ENCODE assay signal across 8 cellular contexts in genomic region chr16:353404-354285, GRCh38. TPM values are rescaled to one million over a fixed set of nuclear protein-coding genes. Genes with fewer than 3 reads are reported as not detected.
DNase-seq lines count a peak whose midpoint lies in the region; ATAC-seq, FAIRE-seq and TF ChIP-seq lines count a peak whose summit lies in the region.

No MANE protein-coding gene starts in this region.

- peak overlapping the region; percentile 59 for H3K4me2 ChIP-seq in OCI-LY1 (ENCODE audit: low read length)

- DNase-seq in GM06990 (ENCODE audit: extremely low read depth, insufficient read length) (no peak), epithelial cell of proximal tubule (ENCODE audit: low read depth) (no peak), pancreas (peak in 5 of 6 donors; percentile 37 to 89 (median 62)), LoVo (ENCODE audit: low spot score) (no peak), caudate nucleus (lab: John Stamatoyannopoulos, UW) (no peak), COLO829 (ENCODE audit: low spot score) (no peak), NCI-H1694 (lab: John Stamatoyannopoulos, UW) (no peak)

- H3K4me1 ChIP-seq in OCI-LY1 (ENCODE audit: insufficient read depth, low read length, severe bottlenecking), result peaks cover 32% of the 10 kb centered on the region
- H3K4me1 ChIP-seq in pancreas, result peaks cover 0 to 6% (median 4%) of the 10 kb centered on the region in 3 donors

- no peak overlapping the region for H2AFZ ChIP-seq in OCI-LY1 (ENCODE audit: low read length)

- H3K27me3 ChIP-seq in GM06990 (replicated peaks; ENCODE audit: control insufficient read depth, insufficient read depth, low read length) (no peaks in the 10 kb centered on the region), OCI-LY1 (ENCODE audit: insufficient read depth, low read length) (no peaks in the 10 kb centered on the region), pancreas (no peaks in the 10 kb centered on the region)

- H3K79me2 ChIP-seq in OCI-LY1 (ENCODE audit: insufficient read depth, low read length), result 0 out of 2 replicates have a peak, but pooled peaks cover 5% of the 10 kb centered on the region

- H3K27ac ChIP-seq in OCI-LY1 (ENCODE audit: low read depth, low read length, poor library complexity, severe bottlenecking) (no peak overlapping the region), pancreas (peak overlapping the region; percentile 24 to 63 (median 28)), caudate nucleus (ENCODE audit: low read depth, low read length) (no peak overlapping the region)

- H3K9me2 ChIP-seq in OCI-LY1 (ENCODE audit: low read depth, low read length), result no peaks in the 10 kb centered on the region

- no peak for ATAC-seq in pancreas

- no peak for TF ChIP-seq CTCF in GM06990 (IDR thresholded peaks at IDR 0.05; ENCODE audit: insufficient read depth, low read length, poor library complexity, severe bottlenecking)
- TF ChIP-seq CTCF in OCI-LY1 (IDR thresholded peaks at IDR 0.05; ENCODE audit: low read length), result no peak
- no peak for TF ChIP-seq CTCF in epithelial cell of proximal tubule (conservative IDR thresholded peaks at IDR 0.05; ENCODE audit: low read depth, low read length)
- TF ChIP-seq CTCF in pancreas (IDR thresholded peaks at IDR 0.05), result no peak

- peak overlapping the region; percentile 29; the same call in 1 of the 2 replicates for H3K9ac ChIP-seq in OCI-LY1 (ENCODE audit: low read length)

- no peaks in the 10 kb centered on the region for H4K20me1 ChIP-seq in OCI-LY1 (ENCODE audit: insufficient read depth, low read length)

- 59% methylated on average over 20 to 25 of the region's 25 CpGs for WGBS in pancreas, 2 donors

- intact Hi-C loops in pancreas (cut with DNase I), result no loop called here

- H3K36me3 ChIP-seq in GM06990 (ENCODE audit: control insufficient read depth, insufficient read depth, low read length) (no peaks in the 10 kb centered on the region), OCI-LY1 (ENCODE audit: insufficient read depth, low read length) (peaks cover 9% of the 10 kb centered on the region; the same call in 1 of the 2 replicates), pancreas (no peaks in the 10 kb centered on the region)

- H3K4me3 ChIP-seq in GM06990 (replicated peaks; ENCODE audit: low read depth, low read length), result peak overlapping the region; percentile 59
- peak overlapping the region; percentile 55 for H3K4me3 ChIP-seq in OCI-LY1 (ENCODE audit: low read depth, low read length, poor library complexity, severe bottlenecking)
- H3K4me3 ChIP-seq in epithelial cell of proximal tubule (ENCODE audit: low read depth, low read length), result peak overlapping the region; percentile 54
- H3K4me3 ChIP-seq in pancreas, result peak overlapping the region; percentile 19 to 53 (median 37)

- no peaks in the 10 kb centered on the region for H3F3A ChIP-seq in OCI-LY1 (ENCODE audit: insufficient read depth, low read length)

- H3K9me3 ChIP-seq in OCI-LY1 (ENCODE audit: low read length) (no peaks in the 10 kb centered on the region), pancreas (no peaks in the 10 kb centered on the region)

- no peak for FAIRE-seq in pancreas (lab: Jason Lieb, UNC)

RNA-seq across cellular contexts. Expression of gene AXIN1, which starts 1.1 kb away (rescaled TPM):
- total RNA-seq in epithelial cell of proximal tubule (33.9 and 36.0 TPM in 2 replicates), pancreas (10 to 100 TPM in 3 of 6 donors, 1 to 10 TPM in 3; 8.0 to 13.6 (median 9.6) TPM)
- polyA plus RNA-seq in pancreas, result 10 to 100 TPM; 12.3 to 12.8 TPM

RNA-seq across cellular contexts. Expression of gene MRPL28, which starts 16.7 kb away (rescaled TPM):
- total RNA-seq in epithelial cell of proximal tubule, result 188 and 253 TPM in 2 replicates
- total RNA-seq in pancreas, result 10 to 100 TPM in 5 of 6 donors, 1 to 10 TPM in 1; 9.2 to 22.0 (median 18.6) TPM
- 10 to 100 TPM; 58.1 to 65.4 TPM for polyA plus RNA-seq in pancreas

RNA-seq across cellular contexts. Expression of gene PGAP6, which starts 28.1 kb away (rescaled TPM):
- total RNA-seq in epithelial cell of proximal tubule, result 69.3 and 87.2 TPM in 2 replicates
- 10 to 100 TPM; 53.1 to 75.5 (median 58.9) TPM for total RNA-seq in pancreas
- 10 to 100 TPM; 62.1 to 88.5 TPM for polyA plus RNA-seq in pancreas

RNA-seq across cellular contexts. Expression of gene NME4, which starts 43.4 kb away (rescaled TPM):
- total RNA-seq in epithelial cell of proximal tubule, result 82.3 and 93.2 TPM in 2 replicates
- 10 to 100 TPM; 11.0 to 32.5 (median 20.8) TPM for total RNA-seq in pancreas
- 10 to 100 TPM; 48.4 to 68.6 TPM for polyA plus RNA-seq in pancreas

RNA-seq across cellular contexts. Expression of gene DECR2, which starts 48.0 kb away (rescaled TPM):
- total RNA-seq in epithelial cell of proximal tubule, result 12.9 and 20.8 TPM in 2 replicates
- 10 to 100 TPM in 5 of 6 donors, 1 to 10 TPM in 1; 9.2 to 21.4 (median 15.6) TPM for total RNA-seq in pancreas
- 10 to 100 TPM; 48.8 to 68.0 TPM for polyA plus RNA-seq in pancreas

Comparison
In these comparisons a context has a peak if more than half of its experiments do, and no peak if none do; other contexts are left out.
1. DNase-seq: peak in pancreas (5 of 6); none in GM06990 (single experiment), epithelial cell of proximal tubule (single experiment), LoVo (single experiment), caudate nucleus (0 of 61), COLO829 (single experiment) and NCI-H1694 (single experiment).
2. H3K27ac ChIP-seq: peak in pancreas (4 of 4); none in OCI-LY1 (single experiment) and caudate nucleus (single experiment).
3. Peak in every context shown above with its lines, with median percentiles within 50 percentile points of each other: H3K4me3 ChIP-seq.